In genomic region chr7:74255461-74255860, GRCh38 we compare ENCODE assay signal across 8 cellular contexts. TPM values are rescaled to one million over a fixed set of nuclear protein-coding genes. Genes with fewer than 3 reads are reported as not detected.
DNase-seq lines count a peak whose midpoint lies in the region; ATAC-seq and TF ChIP-seq lines count a peak whose summit lies in the region.
"Not testable (repeated sequence)": the region's sequence is repeated elsewhere in the genome, so short reads cannot be mapped to it uniquely, and the experiment has no call there.

No MANE protein-coding gene starts in this region.

- peaks cover 24% of the 10 kb centered on the region for H3K4me1 ChIP-seq in CD4-positive, CD25-positive, alpha-beta regulatory T cell (ENCODE audit: control insufficient read depth, insufficient read depth, low read length, poor library complexity, severe bottlenecking)
- not testable (repeated sequence) for H3K4me1 ChIP-seq in RWPE2 (ENCODE audit: insufficient read depth, poor library complexity, severe bottlenecking)
- H3K4me1 ChIP-seq in hepatocyte (ENCODE audit: insufficient read depth): peaks cover 18% of the 10 kb centered on the region

- H4K20me1 ChIP-seq in hepatocyte (ENCODE audit: insufficient read depth, poor library complexity, severe bottlenecking): not testable (repeated sequence)

- intact Hi-C loops in activated naive CD4-positive, alpha-beta T cell treated with anti-CD3 and anti-CD28 coated beads for 36 hours (cut with micrococcal nuclease): not testable (repeated sequence)
- intact Hi-C loops in dorsolateral prefrontal cortex (cut with DNase I): loop anchor here in 1 of 2 donors (2.0 to 5.0 kb wide), 2 partner anchors 35 to 48 kb away; no protein-coding TSS in a partner anchor

- CTCF ChIA-PET in activated naive CD4-positive, alpha-beta T cell treated with anti-CD3 and anti-CD28 coated beads for 36 hours (lab: Charles Lee): interaction anchor here (0.6 to 1.4 kb wide), 3 partner anchors 13 to 145 kb away, joined by 3 to 5 read pairs (median 3); no protein-coding TSS in a partner anchor

- peak overlapping the region; percentile 50 to 97 (median 94) for H3K4me3 Mint-ChIP-seq in CD4-positive, CD25-positive, alpha-beta regulatory T cell
- peak overlapping the region; percentile 95 for H3K4me3 Mint-ChIP-seq in activated naive CD4-positive, alpha-beta T cell treated with anti-CD3 and anti-CD28 coated beads for 36 hours
- peak overlapping the region; percentile 82 to 98 (median 97) for H3K4me3 Mint-ChIP-seq in nephron
- peak overlapping the region; percentile 96 for H3K4me3 Mint-ChIP-seq in stimulated activated naive CD8-positive, alpha-beta T cell treated with anti-CD3 and anti-CD28 coated beads, Interleukin-15, Interleukin-2, amounts not matched to agents 100 ng/mL and 50 ng/mL, for 24 hours

- TF ChIP-seq CTCF in RWPE2 (IDR thresholded peaks at IDR 0.05; ENCODE audit: poor library complexity, severe bottlenecking); dorsolateral prefrontal cortex (IDR thresholded peaks at IDR 0.05 in 54 of 56, conservative IDR thresholded peaks at IDR 0.05 in 2 of 56; ENCODE audit: low read depth in 1 of 56, partially characterized antibody in 56 of 56); hepatocyte (IDR thresholded peaks at IDR 0.05; ENCODE audit: poor library complexity); nephron (IDR thresholded peaks at IDR 0.05; ENCODE audit: unreplicated experiment in 3 of 3): not testable (repeated sequence)

- not testable (repeated sequence) for H3K36me3 ChIP-seq in CD4-positive, CD25-positive, alpha-beta regulatory T cell (ENCODE audit: control insufficient read depth, insufficient read depth, low read length); hepatocyte (replicated peaks; ENCODE audit: insufficient read depth, low read depth)
- H3K36me3 ChIP-seq in RWPE2 (ENCODE audit: low read depth): peaks cover 18% of the 10 kb centered on the region

- 96% methylated on average over 6 of the region's 6 CpGs for WGBS in hepatocyte (ENCODE audit: low lambda C conversion rate, missing lambda C conversion rate)

- peaks cover 0 to 35% (median 13%) of the 10 kb centered on the region in 4 donors for H3K4me1 Mint-ChIP-seq in CD4-positive, CD25-positive, alpha-beta regulatory T cell
- H3K4me1 Mint-ChIP-seq in activated naive CD4-positive, alpha-beta T cell treated with anti-CD3 and anti-CD28 coated beads for 36 hours (ENCODE audit: low read depth): peaks cover 15% of the 10 kb centered on the region
- H3K4me1 Mint-ChIP-seq in nephron: peaks cover 19% of the 10 kb centered on the region
- peaks cover 28% of the 10 kb centered on the region for H3K4me1 Mint-ChIP-seq in stimulated activated naive CD8-positive, alpha-beta T cell treated with anti-CD3 and anti-CD28 coated beads, Interleukin-15, Interleukin-2, amounts not matched to agents 100 ng/mL and 50 ng/mL, for 24 hours (ENCODE audit: low read depth)

- H3K9me3 ChIP-seq in CD4-positive, CD25-positive, alpha-beta regulatory T cell (ENCODE audit: control insufficient read depth in 2 of 2, low read length in 2 of 2); RWPE2 (ENCODE audit: severe bottlenecking); hepatocyte (ENCODE audit: low read depth): not testable (repeated sequence)

- not testable (repeated sequence) for H3K36me3 Mint-ChIP-seq in CD4-positive, CD25-positive, alpha-beta regulatory T cell
- H3K36me3 Mint-ChIP-seq in activated naive CD4-positive, alpha-beta T cell treated with anti-CD3 and anti-CD28 coated beads for 36 hours (ENCODE audit: low read depth): peaks cover 18% of the 10 kb centered on the region
- peaks cover 13% of the 10 kb centered on the region for H3K36me3 Mint-ChIP-seq in nephron (ENCODE audit: low read depth)
- H3K36me3 Mint-ChIP-seq in stimulated activated naive CD8-positive, alpha-beta T cell treated with anti-CD3 and anti-CD28 coated beads, Interleukin-15, Interleukin-2, amounts not matched to agents 100 ng/mL and 50 ng/mL, for 24 hours (ENCODE audit: low read depth): peaks cover 28% of the 10 kb centered on the region

- H2AFZ ChIP-seq in hepatocyte: peak overlapping the region; percentile 74

- not testable (repeated sequence) for H3K27me3 ChIP-seq in CD4-positive, CD25-positive, alpha-beta regulatory T cell (ENCODE audit: control insufficient read depth, insufficient read depth, low read length); RWPE2 (ENCODE audit: insufficient read depth, poor library complexity, severe bottlenecking); dorsolateral prefrontal cortex; hepatocyte

- not testable (repeated sequence) for ATAC-seq in CD4-positive, CD25-positive, alpha-beta regulatory T cell (ENCODE audit: low read depth in 2 of 2); RWPE2 (ENCODE audit: low read depth)
- peak; percentile 26 for ATAC-seq in HG03045 (IDR thresholded peaks at IDR 0.05; ENCODE audit: unreplicated experiment)

- peak overlapping the region; percentile 85 for H3K27ac ChIP-seq in CD4-positive, CD25-positive, alpha-beta regulatory T cell (ENCODE audit: insufficient read depth, low read length, poor library complexity, severe bottlenecking)
- not testable (repeated sequence) for H3K27ac ChIP-seq in RWPE2 (ENCODE audit: poor library complexity, severe bottlenecking)
- H3K27ac ChIP-seq in dorsolateral prefrontal cortex (peak overlapping the region in 51 of 59 donors; percentile 84 to 99 (median 95)), hepatocyte (peak overlapping the region; percentile 95)

- peak overlapping the region in 1 of 3 donors; percentile 93 for H3K27ac Mint-ChIP-seq in CD4-positive, CD25-positive, alpha-beta regulatory T cell
- H3K27ac Mint-ChIP-seq in activated naive CD4-positive, alpha-beta T cell treated with anti-CD3 and anti-CD28 coated beads for 36 hours; stimulated activated naive CD8-positive, alpha-beta T cell treated with anti-CD3 and anti-CD28 coated beads, Interleukin-15, Interleukin-2, amounts not matched to agents 100 ng/mL and 50 ng/mL, for 24 hours: not testable (repeated sequence)
- peak overlapping the region in 1 of 3 experiments; percentile 32 for H3K27ac Mint-ChIP-seq in nephron

- not testable (repeated sequence) for H3K27me3 Mint-ChIP-seq in CD4-positive, CD25-positive, alpha-beta regulatory T cell; activated naive CD4-positive, alpha-beta T cell treated with anti-CD3 and anti-CD28 coated beads for 36 hours (ENCODE audit: low read depth); nephron (ENCODE audit: low read depth); stimulated activated naive CD8-positive, alpha-beta T cell treated with anti-CD3 and anti-CD28 coated beads, Interleukin-15, Interleukin-2, amounts not matched to agents 100 ng/mL and 50 ng/mL, for 24 hours

- not testable (repeated sequence) for H3K9me2 ChIP-seq in hepatocyte (replicated peaks; ENCODE audit: insufficient read depth)

- not testable (repeated sequence) for DNase-seq in CD4-positive, CD25-positive, alpha-beta regulatory T cell; RWPE2 (ENCODE audit: low spot score); activated naive CD4-positive, alpha-beta T cell treated with anti-CD3 and anti-CD28 coated beads for 36 hours; dorsolateral prefrontal cortex; hepatocyte (ENCODE audit: low spot score)

- not testable (repeated sequence) for H3K4me3 ChIP-seq in CD4-positive, CD25-positive, alpha-beta regulatory T cell (ENCODE audit: low read depth, low read length)
- H3K4me3 ChIP-seq in RWPE2 (ENCODE audit: severe bottlenecking) (peak overlapping the region; percentile 84), dorsolateral prefrontal cortex (peak overlapping the region in 53 of 59 donors; percentile 67 to 99 (median 89)), hepatocyte (peak overlapping the region; percentile 66)

- H3K4me2 ChIP-seq in hepatocyte: peak overlapping the region; percentile 92

- not testable (repeated sequence) for H3K9me3 Mint-ChIP-seq in CD4-positive, CD25-positive, alpha-beta regulatory T cell; activated naive CD4-positive, alpha-beta T cell treated with anti-CD3 and anti-CD28 coated beads for 36 hours; nephron; stimulated activated naive CD8-positive, alpha-beta T cell treated with anti-CD3 and anti-CD28 coated beads, Interleukin-15, Interleukin-2, amounts not matched to agents 100 ng/mL and 50 ng/mL, for 24 hours

- peaks cover 28% of the 10 kb centered on the region for H3K79me2 ChIP-seq in hepatocyte

RNA-seq across cellular contexts. Expression of gene RFC2, which starts 1.3 kb away (rescaled TPM):
- 15.8 TPM for total RNA-seq in CD4-positive, CD25-positive, alpha-beta regulatory T cell
- polyA plus RNA-seq in CD4-positive, CD25-positive, alpha-beta regulatory T cell: 10 to 100 TPM; 26.4 to 33.8 (median 27.5) TPM
- total RNA-seq in activated naive CD4-positive, alpha-beta T cell treated with anti-CD3 and anti-CD28 coated beads for 36 hours: 10 to 100 TPM; 91.5 to 96.0 TPM
- 10 to 100 TPM; 10.9 to 31.7 (median 19.3) TPM for total RNA-seq in dorsolateral prefrontal cortex
- 14.6 and 16.8 TPM in 2 replicates for total RNA-seq in hepatocyte
- 21.8 and 25.4 TPM in 2 replicates for polyA plus RNA-seq in hepatocyte

RNA-seq across cellular contexts. Expression of gene CLIP2, which starts 33.7 kb away (rescaled TPM):
- 2.9 TPM for total RNA-seq in CD4-positive, CD25-positive, alpha-beta regulatory T cell
- polyA plus RNA-seq in CD4-positive, CD25-positive, alpha-beta regulatory T cell: under 1 TPM; 0.09 to 0.38 (median 0.21) TPM
- 1 to 10 TPM; 1.2 to 1.6 TPM for total RNA-seq in activated naive CD4-positive, alpha-beta T cell treated with anti-CD3 and anti-CD28 coated beads for 36 hours
- total RNA-seq in dorsolateral prefrontal cortex (100 to 1,000 TPM; 111 to 263 (median 148) TPM), hepatocyte (28.1 and 28.5 TPM in 2 replicates)
- polyA plus RNA-seq in hepatocyte: 16.8 and 17.9 TPM in 2 replicates

RNA-seq across cellular contexts. Expression of gene LAT2, which starts 45.7 kb away (rescaled TPM):
- total RNA-seq in CD4-positive, CD25-positive, alpha-beta regulatory T cell: 3.9 TPM
- polyA plus RNA-seq in CD4-positive, CD25-positive, alpha-beta regulatory T cell: 1 to 10 TPM; 2.2 to 6.3 (median 3.1) TPM
- total RNA-seq in activated naive CD4-positive, alpha-beta T cell treated with anti-CD3 and anti-CD28 coated beads for 36 hours: 1 to 10 TPM; 2.4 to 2.6 TPM
- total RNA-seq in dorsolateral prefrontal cortex (10 to 100 TPM in 67 of 120 experiments, 1 to 10 TPM in 53; 1.2 to 28.5 (median 10.6) TPM), hepatocyte (0.43 and 0.72 TPM in 2 replicates)
- polyA plus RNA-seq in hepatocyte: 0.66 and 1.2 TPM in 2 replicates
